Comparison of ENCODE assay signal across 18 cellular contexts in genomic region chr13:46748300-46748699, GRCh38. TPM values are rescaled to one million over a fixed set of nuclear protein-coding genes. Genes with fewer than 3 reads are reported as not detected.
A peak's percentile ranks its signal among the peaks of the same experiment; 100 is the strongest.
DNase-seq lines count a peak whose midpoint lies in the region; ATAC-seq, FAIRE-seq and TF ChIP-seq lines count a peak whose summit lies in the region.
"Had no signal": no experiment of that assay in that cellular context is flagged by ENCODE, and none has a peak within 500 bp of the region (broad histone marks: within the 10 kb centered on the region; RNA-seq: fewer than 3 reads in every experiment).

No MANE protein-coding gene starts in this region.

- H3K9me3 Mint-ChIP-seq in endothelial cell (ENCODE audit: unreplicated experiment), result no peaks in the 10 kb centered on the region
- no peaks in the 10 kb centered on the region for H3K9me3 Mint-ChIP-seq in natural killer cell treated with Interleukin-12 subunit alpha and Interleukin-12 subunit beta and Interleukin-15 and Interleukin-18, amount 100 ng/mL, for 72 hours
- H3K9me3 Mint-ChIP-seq: CD4-positive, alpha-beta memory T cell had no signal

- peaks cover 6% of the 10 kb centered on the region for H3K27me3 Mint-ChIP-seq in endothelial cell (ENCODE audit: unreplicated experiment)
- H3K27me3 Mint-ChIP-seq in natural killer cell treated with Interleukin-12 subunit alpha and Interleukin-12 subunit beta and Interleukin-15 and Interleukin-18, amount 100 ng/mL, for 72 hours, result no peaks in the 10 kb centered on the region
- H3K27me3 Mint-ChIP-seq: CD4-positive, alpha-beta memory T cell had no signal

- H3K36me3 ChIP-seq in BE2C, result peaks cover 71% of the 10 kb centered on the region

- TF ChIP-seq POLR2A in GM12891 (IDR thresholded peaks at IDR 0.05; ENCODE audit: low read depth, low read length), result no peak; the same call in 1 of the 2 replicates

- H3K4me3 Mint-ChIP-seq in endothelial cell (ENCODE audit: unreplicated experiment), result peak overlapping the region; percentile 7
- no peak overlapping the region for H3K4me3 Mint-ChIP-seq in natural killer cell treated with Interleukin-12 subunit alpha and Interleukin-12 subunit beta and Interleukin-15 and Interleukin-18, amount 100 ng/mL, for 72 hours
- H3K4me3 Mint-ChIP-seq: CD4-positive, alpha-beta memory T cell had no signal

- ATAC-seq in natural killer cell treated with Interleukin-12 subunit alpha and Interleukin-12 subunit beta and Interleukin-15 and Interleukin-18, amount 100 ng/mL, for 72 hours, result no peak

- no peak overlapping the region for H3K4me3 ChIP-seq in BE2C (ENCODE audit: low read depth, low read length)
- H3K4me3 ChIP-seq: HAP-1 had no signal

- H3K4me1 ChIP-seq in BE2C, result peaks cover 10% of the 10 kb centered on the region
- H3K4me1 ChIP-seq: HAP-1 had no signal

- TF ChIP-seq CTCF in BE2C (IDR thresholded peaks at IDR 0.05; ENCODE audit: low read depth, low read length), result no peak
- TF ChIP-seq CTCF in endothelial cell (IDR thresholded peaks at IDR 0.05; ENCODE audit: unreplicated experiment), result no peak

- H3K36me3 Mint-ChIP-seq in endothelial cell (ENCODE audit: low read depth, unreplicated experiment), result peaks cover 35% of the 10 kb centered on the region
- peaks cover 4% of the 10 kb centered on the region for H3K36me3 Mint-ChIP-seq in natural killer cell treated with Interleukin-12 subunit alpha and Interleukin-12 subunit beta and Interleukin-15 and Interleukin-18, amount 100 ng/mL, for 72 hours

- no peaks in the 10 kb centered on the region for H3K27me3 ChIP-seq in BE2C

- H3K27ac Mint-ChIP-seq in endothelial cell (ENCODE audit: unreplicated experiment), result no peak overlapping the region
- no peak overlapping the region for H3K27ac Mint-ChIP-seq in natural killer cell treated with Interleukin-12 subunit alpha and Interleukin-12 subunit beta and Interleukin-15 and Interleukin-18, amount 100 ng/mL, for 72 hours

- H3K4me1 Mint-ChIP-seq in endothelial cell (ENCODE audit: unreplicated experiment), result peaks cover 10% of the 10 kb centered on the region
- peaks cover 29 to 40% of the 10 kb centered on the region in 2 donors for H3K4me1 Mint-ChIP-seq in natural killer cell treated with Interleukin-12 subunit alpha and Interleukin-12 subunit beta and Interleukin-15 and Interleukin-18, amount 100 ng/mL, for 72 hours (ENCODE audit: low read depth in 2 of 2)

- H3K9me3 ChIP-seq in BE2C, result no peaks in the 10 kb centered on the region; the same call in 1 of the 2 replicates
- H3K9me3 ChIP-seq: HAP-1 had no signal

- peak; percentile 85 for DNase-seq in BE2C
- DNase-seq in GM12891 (ENCODE audit: insufficient read length, low spot score), result no peak
- DNase-seq in NOMO-1 treated with dmso at 0.1 percent for 144 hours (lab: John Stamatoyannopoulos, UW; ENCODE audit: unreplicated experiment), result peak; percentile 30
- DNase-seq in endothelial cell (ENCODE audit: low spot score), result no peak
- no peak for DNase-seq in T-helper 2 cell
- DNase-seq in natural killer cell treated with Interleukin-12 subunit alpha and Interleukin-12 subunit beta and Interleukin-15 and Interleukin-18, amount 100 ng/mL, for 72 hours (ENCODE audit: low spot score), result no peak
- no peak for DNase-seq in UCSD-AML1 (lab: John Stamatoyannopoulos, UW; ENCODE audit: unreplicated experiment)
- no peak for DNase-seq in kidney tubule cell (ENCODE audit: low spot score)
- DNase-seq: CD4-positive, alpha-beta memory T cell; EL; NCI-H2029; NCI-H510A; NCI-H82; SHP77 treated with DMSO at 0.1 percent for 48 hours; SW 1271 had no signal

- FAIRE-seq in GM12891 (lab: Jason Lieb, UNC), result no peak
- FAIRE-seq: D721Med, GM18507 had no signal

TF ChIP-seq in GM12891, 5 proteins besides CTCF, POLR2A, EP300 and RAD21:
- TF ChIP-seq SPI1 (IDR thresholded peaks at IDR 0.05; ENCODE audit: low read depth, low read length), result no peak
- 0 out of 2 replicates have a peak, but pooled peaks have one; percentile 23 for TF ChIP-seq POLR2AphosphoS5 (IDR thresholded peaks at IDR 0.05; ENCODE audit: low read depth, low read length)
- no peak for TF ChIP-seq PAX5 (IDR thresholded peaks at IDR 0.05; ENCODE audit: insufficient read depth, low read length, severe bottlenecking)
- no peak for TF ChIP-seq POU2F2 (IDR thresholded peaks at IDR 0.05; ENCODE audit: low read depth, low read length)

RNA-seq across cellular contexts. Expression of gene ESD, which starts 48.7 kb away (rescaled TPM):
- 101 TPM for polyA plus RNA-seq in BE2C (2012; ENCODE audit: insufficient read depth, insufficient read length, low read depth)
- polyA plus RNA-seq in GM12891 (2012; ENCODE audit: low read depth, missing spikeins), result 128 TPM
- total RNA-seq in endothelial cell (ENCODE audit: unreplicated experiment), result 90.9 TPM
- total RNA-seq in natural killer cell treated with Interleukin-12 subunit alpha and Interleukin-12 subunit beta and Interleukin-15 and Interleukin-18, amount 100 ng/mL, for 72 hours, result 10 to 100 TPM; 38.7 to 40.4 TPM

Comparison
In these comparisons a context has a peak if more than half of its experiments do, and no peak if none do; other contexts are left out.
1. DNase-seq: peak in BE2C (single experiment) and NOMO-1 treated with dmso at 0.1 percent for 144 hours (single experiment); none in GM12891 (single experiment), endothelial cell (single experiment), T-helper 2 cell (0 of 5), natural killer cell treated with Interleukin-12 subunit alpha and Interleukin-12 subunit beta and Interleukin-15 and Interleukin-18, amount 100 ng/mL, for 72 hours (single experiment), UCSD-AML1 (single experiment) and kidney tubule cell (single experiment).